Comparison of ENCODE assay signal across 9 cellular contexts in the genomic region with DNA sequence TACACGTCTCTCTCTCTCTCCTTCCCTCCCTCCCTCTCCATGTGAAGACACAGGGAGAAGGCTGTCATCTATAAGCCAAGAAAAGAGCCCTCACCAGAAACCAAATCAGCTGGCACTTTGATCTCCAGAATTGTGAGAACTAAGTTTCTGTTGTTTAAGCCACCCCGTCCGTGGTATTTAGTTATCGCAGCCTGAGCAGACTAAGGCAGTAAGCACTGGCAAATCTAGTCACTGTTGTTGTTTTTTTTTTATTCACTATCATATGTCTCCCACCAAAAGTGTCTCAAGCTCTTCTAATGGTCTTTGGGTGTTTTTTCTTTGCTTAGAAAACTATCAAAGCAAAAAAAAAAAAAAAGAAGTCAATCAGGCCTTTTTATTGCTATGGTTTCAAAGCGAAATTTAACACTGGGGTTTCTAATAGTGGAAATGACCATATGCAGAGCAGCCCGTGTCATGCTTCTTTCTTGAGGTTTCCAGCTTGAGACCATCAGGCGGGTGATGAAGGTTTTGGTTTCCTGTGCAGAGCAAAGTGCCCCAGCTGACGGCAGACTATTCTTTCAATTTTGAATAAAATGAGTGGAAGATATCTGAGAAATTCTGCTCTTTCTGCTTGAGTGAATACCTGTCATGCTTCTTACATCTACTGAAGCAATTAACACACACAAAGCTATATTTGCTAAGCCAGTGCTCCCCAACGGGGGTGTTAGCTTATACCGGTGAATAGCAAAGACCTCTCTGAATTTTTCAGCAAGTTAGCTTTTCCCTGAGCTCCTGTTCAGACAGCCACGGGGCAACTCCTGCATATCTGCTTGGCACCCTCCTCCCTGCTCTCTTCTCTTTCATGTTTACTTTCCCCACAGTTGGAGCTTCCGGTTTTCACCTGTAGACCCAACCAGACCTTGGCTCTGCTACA.
DNase-seq lines count a peak whose midpoint lies in the region; ATAC-seq and TF ChIP-seq lines count a peak whose summit lies in the region.
"Had no signal": no experiment of that assay in that cellular context is flagged by ENCODE, and none has a peak within 500 bp of the region (broad histone marks: within the 10 kb centered on the region; RNA-seq: fewer than 3 reads in every experiment).

No MANE protein-coding gene starts in this region.

- H3K4me2 ChIP-seq in PC-9: no peak overlapping the region

- H3K27me3 ChIP-seq in MG63 (no peaks in the 10 kb centered on the region), PC-9 (ENCODE audit: insufficient read depth, low read depth) (0 out of 2 replicates have a peak, but pooled peaks cover 14% of the 10 kb centered on the region)

- ATAC-seq in GM18499 (IDR thresholded peaks at IDR 0.05; ENCODE audit: insufficient read depth, unreplicated experiment) (peak; percentile 97), GM19467 (IDR thresholded peaks at IDR 0.05; ENCODE audit: unreplicated experiment) (peak; percentile 97), HG03108 (IDR thresholded peaks at IDR 0.05; ENCODE audit: unreplicated experiment) (peak; percentile 97)
- peak; percentile 94 for ATAC-seq in effector memory CD8-positive, alpha-beta T cell (replicated peaks)

- TF ChIP-seq CTCF in PC-9 (conservative IDR thresholded peaks at IDR 0.05): no peak

- no peak overlapping the region for H3K4me3 ChIP-seq in MG63
- H3K4me3 ChIP-seq in PC-9: no peak overlapping the region

- H3K79me2 ChIP-seq in PC-9 (ENCODE audit: low read depth): no peaks in the 10 kb centered on the region

- H3K9me3 ChIP-seq in MG63 (no peaks in the 10 kb centered on the region), PC-9 (ENCODE audit: insufficient read depth, low read depth) (no peaks in the 10 kb centered on the region)

- CTCF ChIA-PET in PC-9 (lab: Charles Lee): interaction anchor here (0.7 kb wide), 1 partner anchor 8 kb away, joined by 4 read pairs; no protein-coding TSS in a partner anchor

- H3K27ac ChIP-seq in PC-9: no peak overlapping the region

- no peaks in the 10 kb centered on the region for H3K36me3 Mint-ChIP-seq in effector memory CD8-positive, alpha-beta T cell (ENCODE audit: insufficient read depth)

- H3K36me3 ChIP-seq in MG63 (no peaks in the 10 kb centered on the region), PC-9 (ENCODE audit: low read depth) (no peaks in the 10 kb centered on the region)

- no peaks in the 10 kb centered on the region for H3F3A ChIP-seq in PC-9 (ENCODE audit: insufficient read depth, low read depth)

- POLR2A ChIA-PET in PC-9 (lab: Charles Lee; ENCODE audit: unreplicated experiment): no interaction called here

- H3K9me3 Mint-ChIP-seq in effector memory CD8-positive, alpha-beta T cell: no peaks in the 10 kb centered on the region

- H3K27ac Mint-ChIP-seq in effector memory CD8-positive, alpha-beta T cell: peak overlapping the region; percentile 74 to 81

- peak overlapping the region; percentile 11 to 58 for H3K4me3 Mint-ChIP-seq in effector memory CD8-positive, alpha-beta T cell

- H2AFZ ChIP-seq in PC-9: no peak overlapping the region

- H4K20me1 ChIP-seq in PC-9 (ENCODE audit: insufficient read depth): no peaks in the 10 kb centered on the region

- peaks cover 8 to 12% of the 10 kb centered on the region in 2 donors for H3K4me1 Mint-ChIP-seq in effector memory CD8-positive, alpha-beta T cell (ENCODE audit: low read depth in 2 of 2)

- BruUV-seq in PC-9 (replicated peaks; lab: Mats Ljungman, UMichigan): no TSS peak

- H3K27me3 Mint-ChIP-seq in effector memory CD8-positive, alpha-beta T cell: peaks cover 12 to 24% of the 10 kb centered on the region in 2 donors

- intact Hi-C loops in PC-9 (cut with micrococcal nuclease; ENCODE audit: unreplicated experiment): no loop called here

- H3K4me1 ChIP-seq in PC-9 (replicated peaks; ENCODE audit: insufficient read depth): no peaks in the 10 kb centered on the region

- H3K9me2 ChIP-seq in PC-9 (ENCODE audit: insufficient read depth): no peaks in the 10 kb centered on the region

- DNase-seq in effector memory CD8-positive, alpha-beta T cell: peak; percentile 3 to 21 (median 11)
- no peak for DNase-seq in MG63
- DNase-seq in central memory CD4-positive, alpha-beta T cell: no peak
- DNase-seq in PC-9: no peak
- no peak for DNase-seq in SHP77 treated with DMSO at 0.1 percent for 48 hours (lab: John Stamatoyannopoulos, UW)
- DNase-seq: NCI-H526 treated with DMSO at 0.1 percent for 48 hours had no signal

Comparison
In these comparisons a context has a peak if more than half of its experiments do, and no peak if none do; other contexts are left out.
1. DNase-seq: peak in effector memory CD8-positive, alpha-beta T cell (3 of 3); none in MG63 (single experiment), central memory CD4-positive, alpha-beta T cell (single experiment), PC-9 (0 of 2) and SHP77 treated with DMSO at 0.1 percent for 48 hours (single experiment).
2. Peak in every context shown above with its lines, with median percentiles within 50 percentile points of each other: ATAC-seq.